Comparison of ENCODE assay signal across 11 cellular contexts in genomic region chr13:110506859-110507566, GRCh38. TPM values are rescaled to one million over a fixed set of nuclear protein-coding genes. Genes with fewer than 3 reads are reported as not detected.
DNase-seq lines count a peak whose midpoint lies in the region; ATAC-seq and TF ChIP-seq lines count a peak whose summit lies in the region.
"Had no signal": no experiment of that assay in that cellular context is flagged by ENCODE, and none has a peak within 500 bp of the region (broad histone marks: within the 10 kb centered on the region; RNA-seq: fewer than 3 reads in every experiment).

No MANE protein-coding gene starts in this region.

- H3K27ac Mint-ChIP-seq in neural crest cell (ENCODE audit: unreplicated experiment) = peak overlapping the region; percentile 78

- no peaks in the 10 kb centered on the region for H3K9me3 ChIP-seq in BLaER1
- H3K9me3 ChIP-seq in fibroblast of lung (ENCODE audit: control insufficient read depth, insufficient read depth, low read depth, low read length) = no peaks in the 10 kb centered on the region
- H3K9me3 ChIP-seq: SJSA1 had no signal

- H3K4me1 ChIP-seq in BLaER1 (peaks cover 65% of the 10 kb centered on the region), fibroblast of lung (ENCODE audit: control insufficient read depth, extremely low read depth, insufficient read depth, low read length) (no peaks in the 10 kb centered on the region)

- peaks cover 16% of the 10 kb centered on the region for H3K36me3 Mint-ChIP-seq in neural crest cell (ENCODE audit: low read depth)

- peak overlapping the region; percentile 18; the same call in 1 of the 2 replicates for H3K4me2 ChIP-seq in BLaER1
- no peak overlapping the region for H3K4me2 ChIP-seq in fibroblast of lung (ENCODE audit: extremely low read depth, insufficient read depth, low read length)

- no peaks in the 10 kb centered on the region for H3K79me2 ChIP-seq in fibroblast of lung (ENCODE audit: control insufficient read depth, insufficient read depth, low read length)

- no peaks in the 10 kb centered on the region for H3K36me3 ChIP-seq in BLaER1
- peaks cover 24% of the 10 kb centered on the region for H3K36me3 ChIP-seq in fibroblast of lung (ENCODE audit: control insufficient read depth, insufficient read depth, low read length)

- H3K27me3 Mint-ChIP-seq in neural crest cell (ENCODE audit: low read depth) = no peaks in the 10 kb centered on the region

- H3K27me3 ChIP-seq in BLaER1 = no peaks in the 10 kb centered on the region
- H3K27me3 ChIP-seq in fibroblast of lung (ENCODE audit: control insufficient read depth, insufficient read depth, low read length) = no peaks in the 10 kb centered on the region
- H3K27me3 ChIP-seq: SJSA1 had no signal

- no peaks in the 10 kb centered on the region for H3K4me1 Mint-ChIP-seq in neural crest cell

- H3K27ac ChIP-seq in BLaER1 (no peak overlapping the region), fibroblast of lung (ENCODE audit: insufficient read depth, low read length) (no peak overlapping the region)
- H3K27ac ChIP-seq: SJSA1 had no signal

- no peak overlapping the region for H3K4me3 Mint-ChIP-seq in neural crest cell

- H3K9me3 Mint-ChIP-seq in neural crest cell = no peaks in the 10 kb centered on the region

- peak; percentile 37 for DNase-seq in RPMI8226
- peak; percentile 23 to 60 for DNase-seq in fibroblast of lung (ENCODE audit: low read depth in 2 of 2)
- no peak for DNase-seq in neural crest cell (ENCODE audit: low read depth, low spot score)
- no peak for DNase-seq in activated CD4-positive, alpha-beta T cell treated with anti-CD3 and anti-CD28 coated beads for 48 hours
- no peak for DNase-seq in midbrain (lab: John Stamatoyannopoulos, UW)
- no peak for DNase-seq in stimulated activated CD8-positive, alpha-beta memory T cell treated with anti-CD3 and anti-CD28 coated beads, Interleukin-4, amount 100 ng/mL, for 48 hours
- DNase-seq: stimulated activated naive CD4-positive, alpha-beta T cell treated with Interleukin-2 at 50 U/mL for 16 hours had no signal

- H3K4me3 ChIP-seq in BLaER1 (no peak overlapping the region), fibroblast of lung (replicated peaks in 1 of 4; ENCODE audit: control extremely low read depth in 1 of 4, insufficient read depth in 1 of 4, low read depth in 3 of 4, low read length in 4 of 4) (no peak overlapping the region)
- H3K4me3 ChIP-seq: SJSA1 had no signal

- no peak overlapping the region for H3K9ac ChIP-seq in BLaER1
- no peak overlapping the region for H3K9ac ChIP-seq in fibroblast of lung (ENCODE audit: insufficient read depth, low read length)

- ATAC-seq in GM21723 (IDR thresholded peaks at IDR 0.05; ENCODE audit: unreplicated experiment) = no peak

- H2AFZ ChIP-seq in fibroblast of lung (ENCODE audit: low read length) = no peak overlapping the region

- no peaks in the 10 kb centered on the region for H4K20me1 ChIP-seq in BLaER1
- no peaks in the 10 kb centered on the region for H4K20me1 ChIP-seq in fibroblast of lung (ENCODE audit: control insufficient read depth, extremely low read depth, insufficient read depth, low read length)

- no peak for TF ChIP-seq CTCF in fibroblast of lung (conservative IDR thresholded peaks at IDR 0.05 in 1 of 2, IDR thresholded peaks at IDR 0.05 in 1 of 2; ENCODE audit: low read depth in 1 of 2, low read length in 2 of 2)
- TF ChIP-seq CTCF in neural crest cell (conservative IDR thresholded peaks at IDR 0.05) = no peak

RNA-seq across cellular contexts. Expression of gene RAB20, which starts 54.5 kb away (rescaled TPM):
- total RNA-seq in fibroblast of lung (3.5 and 5.6 TPM in 2 replicates), neural crest cell (0.59 and 0.77 TPM in 2 replicates)
- 1.3 and 4.3 TPM in 2 replicates for polyA plus RNA-seq in fibroblast of lung
- polyA plus RNA-seq in fibroblast of lung (2012) = 1.6 and 5.6 TPM in 2 replicates
- polyA minus RNA-seq in fibroblast of lung (ENCODE audit: low replicate concordance) = 0.85 and 3.3 TPM in 2 replicates
- polyA plus RNA-seq: neural cell had no signal

Comparison
In these comparisons a context has a peak if more than half of its experiments do, and no peak if none do; other contexts are left out.
1. DNase-seq: peak in RPMI8226 (single experiment) and fibroblast of lung (2 of 2); none in neural crest cell (single experiment), activated CD4-positive, alpha-beta T cell treated with anti-CD3 and anti-CD28 coated beads for 48 hours (single experiment), midbrain (single experiment) and stimulated activated CD8-positive, alpha-beta memory T cell treated with anti-CD3 and anti-CD28 coated beads, Interleukin-4, amount 100 ng/mL, for 48 hours (single experiment).